1 cellular context compared by ENCODE assay signal in the genomic region with DNA sequence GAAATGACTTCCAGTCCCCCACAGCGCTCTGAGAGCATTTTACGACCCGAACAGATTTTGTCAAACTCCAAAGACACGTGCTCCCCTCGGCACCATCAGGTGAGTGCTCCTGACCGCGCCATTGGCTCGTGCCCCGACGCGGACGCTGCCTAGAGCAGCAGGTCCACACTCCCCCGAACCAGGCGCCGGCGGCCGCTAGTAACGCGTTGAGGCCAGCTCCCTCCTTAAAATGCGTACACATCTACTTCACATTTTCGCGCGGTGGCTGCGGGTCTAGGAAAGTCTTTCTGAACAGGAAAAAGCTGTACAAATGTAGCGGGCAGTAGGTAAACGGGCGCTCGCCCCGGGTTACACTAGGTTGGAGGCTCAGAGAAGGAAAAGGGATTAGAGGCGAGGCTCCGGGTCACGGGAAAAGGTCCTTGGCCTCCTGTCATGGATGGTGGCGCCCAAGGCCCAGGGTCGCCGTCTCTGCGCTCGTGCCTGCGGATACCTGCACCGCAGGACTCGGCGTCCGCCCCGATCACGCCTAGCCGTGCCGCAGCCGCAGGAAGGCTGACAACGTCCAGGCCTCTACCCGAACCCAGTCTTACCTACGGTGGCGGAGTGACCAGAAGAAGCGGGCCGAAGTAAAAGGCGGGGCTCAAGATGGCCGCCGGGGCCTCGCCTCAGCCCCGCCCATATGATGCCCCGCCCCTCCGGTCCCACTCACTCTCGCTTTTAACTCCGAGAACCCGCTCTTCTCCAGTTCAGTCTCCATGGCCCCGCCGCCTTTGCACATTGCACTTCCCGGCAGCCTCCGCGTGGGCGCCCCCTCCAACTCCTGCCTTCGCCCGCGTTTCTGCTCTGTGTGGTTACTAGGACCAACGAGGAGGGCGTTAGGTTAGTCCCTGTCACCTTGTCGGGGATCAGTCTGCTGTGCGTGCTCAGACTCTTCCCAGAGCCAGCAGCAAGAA.
TF ChIP-seq lines count a peak whose summit lies in the region.

A gene with protein sequence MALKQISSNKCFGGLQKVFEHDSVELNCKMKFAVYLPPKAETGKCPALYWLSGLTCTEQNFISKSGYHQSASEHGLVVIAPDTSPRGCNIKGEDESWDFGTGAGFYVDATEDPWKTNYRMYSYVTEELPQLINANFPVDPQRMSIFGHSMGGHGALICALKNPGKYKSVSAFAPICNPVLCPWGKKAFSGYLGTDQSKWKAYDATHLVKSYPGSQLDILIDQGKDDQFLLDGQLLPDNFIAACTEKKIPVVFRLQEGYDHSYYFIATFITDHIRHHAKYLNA (minus strand): TSS at position 647 of the 953 bp plus-strand sequence. CDS start 5,748 bp downstream, outside the sequence.

TF ChIP-seq in GM12878, 131 proteins besides CTCF, POLR2A, EP300 and RAD21 (continued from another document):
- TF ChIP-seq, protein P1, sequence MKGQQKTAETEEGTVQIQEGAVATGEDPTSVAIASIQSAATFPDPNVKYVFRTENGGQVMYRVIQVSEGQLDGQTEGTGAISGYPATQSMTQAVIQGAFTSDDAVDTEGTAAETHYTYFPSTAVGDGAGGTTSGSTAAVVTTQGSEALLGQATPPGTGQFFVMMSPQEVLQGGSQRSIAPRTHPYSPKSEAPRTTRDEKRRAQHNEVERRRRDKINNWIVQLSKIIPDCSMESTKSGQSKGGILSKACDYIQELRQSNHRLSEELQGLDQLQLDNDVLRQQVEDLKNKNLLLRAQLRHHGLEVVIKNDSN (IDR thresholded peaks at IDR 0.05; ENCODE audit: borderline replicate concordance, extremely low read length, insufficient read depth, low read depth, low read length), result peak; percentile 87
- TF ChIP-seq MXI1 (IDR thresholded peaks at IDR 0.05; ENCODE audit: low read depth, low read length) (peak; percentile 71), WRNIP1 (IDR thresholded peaks at IDR 0.05; ENCODE audit: borderline replicate concordance, low read depth, low read length) (no peak), TCF3 (IDR thresholded peaks at IDR 0.05; ENCODE audit: borderline replicate concordance, insufficient read depth, low read depth, low read length) (no peak), ZNF207 (IDR thresholded peaks at IDR 0.05; ENCODE audit: borderline replicate concordance) (no peak), IRF4 (IDR thresholded peaks at IDR 0.05; ENCODE audit: low read depth, low read length) (no peak), HDAC6 (IDR thresholded peaks at IDR 0.05; ENCODE audit: unreplicated experiment) (no peak), MTA2 (IDR thresholded peaks at IDR 0.05; ENCODE audit: low read depth) (no peak), HDGF (IDR thresholded peaks at IDR 0.05) (no peak; the same call in 1 of the 2 replicates), NBN (IDR thresholded peaks at IDR 0.05) (0 out of 2 replicates have a peak, but pooled peaks have one; percentile 30), KAT2A (conservative IDR thresholded peaks at IDR 0.05; ENCODE audit: control insufficient read depth, low read depth, low read length) (no peak), SP1 (IDR thresholded peaks at IDR 0.05; ENCODE audit: low read depth, low read length) (no peak), TARDBP (IDR thresholded peaks at IDR 0.05; ENCODE audit: borderline replicate concordance) (no peak), LARP7 (IDR thresholded peaks at IDR 0.05) (no peak; the same call in 1 of the 2 replicates), KLF5 (IDR thresholded peaks at IDR 0.05; ENCODE audit: partially characterized antibody) (no peak), ZZZ3 (IDR thresholded peaks at IDR 0.05; ENCODE audit: control insufficient read depth, insufficient read length, low read depth) (no peak), CREB1 (IDR thresholded peaks at IDR 0.05; ENCODE audit: low read depth) (no peak), CHD1 (IDR thresholded peaks at IDR 0.05; ENCODE audit: low read depth, low read length) (no peak), TCF7 (IDR thresholded peaks at IDR 0.05; ENCODE audit: borderline replicate concordance) (no peak; the same call in 1 of the 2 replicates), SMAD1 (IDR thresholded peaks at IDR 0.05; ENCODE audit: low read depth, partially characterized antibody) (no peak), YY1 (IDR thresholded peaks at IDR 0.05; ENCODE audit: low read depth, low read length) (peak; percentile 97), CHD2 (IDR thresholded peaks at IDR 0.05; ENCODE audit: borderline replicate concordance, low read depth, low read length) (no peak), MEF2A (IDR thresholded peaks at IDR 0.05; ENCODE audit: insufficient read depth, low read depth, low read length) (no peak), POLR2AphosphoS2 (IDR thresholded peaks at IDR 0.05; ENCODE audit: low read depth, low read length) (no peak)
- TF ChIP-seq, protein P2, sequence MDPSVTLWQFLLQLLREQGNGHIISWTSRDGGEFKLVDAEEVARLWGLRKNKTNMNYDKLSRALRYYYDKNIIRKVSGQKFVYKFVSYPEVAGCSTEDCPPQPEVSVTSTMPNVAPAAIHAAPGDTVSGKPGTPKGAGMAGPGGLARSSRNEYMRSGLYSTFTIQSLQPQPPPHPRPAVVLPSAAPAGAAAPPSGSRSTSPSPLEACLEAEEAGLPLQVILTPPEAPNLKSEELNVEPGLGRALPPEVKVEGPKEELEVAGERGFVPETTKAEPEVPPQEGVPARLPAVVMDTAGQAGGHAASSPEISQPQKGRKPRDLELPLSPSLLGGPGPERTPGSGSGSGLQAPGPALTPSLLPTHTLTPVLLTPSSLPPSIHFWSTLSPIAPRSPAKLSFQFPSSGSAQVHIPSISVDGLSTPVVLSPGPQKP (IDR thresholded peaks at IDR 0.05; ENCODE audit: low read depth, low read length), result no peak
- TF ChIP-seq, protein P3, sequence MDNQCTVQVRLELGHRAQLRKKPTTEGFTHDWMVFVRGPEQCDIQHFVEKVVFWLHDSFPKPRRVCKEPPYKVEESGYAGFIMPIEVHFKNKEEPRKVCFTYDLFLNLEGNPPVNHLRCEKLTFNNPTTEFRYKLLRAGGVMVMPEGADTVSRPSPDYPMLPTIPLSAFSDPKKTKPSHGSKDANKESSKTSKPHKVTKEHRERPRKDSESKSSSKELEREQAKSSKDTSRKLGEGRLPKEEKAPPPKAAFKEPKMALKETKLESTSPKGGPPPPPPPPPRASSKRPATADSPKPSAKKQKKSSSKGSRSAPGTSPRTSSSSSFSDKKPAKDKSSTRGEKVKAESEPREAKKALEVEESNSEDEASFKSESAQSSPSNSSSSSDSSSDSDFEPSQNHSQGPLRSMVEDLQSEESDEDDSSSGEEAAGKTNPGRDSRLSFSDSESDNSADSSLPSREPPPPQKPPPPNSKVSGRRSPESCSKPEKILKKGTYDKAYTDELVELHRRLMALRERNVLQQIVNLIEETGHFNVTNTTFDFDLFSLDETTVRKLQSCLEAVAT (IDR thresholded peaks at IDR 0.05), result no peak; the same call in 1 of the 2 replicates
- TF ChIP-seq, protein P4, sequence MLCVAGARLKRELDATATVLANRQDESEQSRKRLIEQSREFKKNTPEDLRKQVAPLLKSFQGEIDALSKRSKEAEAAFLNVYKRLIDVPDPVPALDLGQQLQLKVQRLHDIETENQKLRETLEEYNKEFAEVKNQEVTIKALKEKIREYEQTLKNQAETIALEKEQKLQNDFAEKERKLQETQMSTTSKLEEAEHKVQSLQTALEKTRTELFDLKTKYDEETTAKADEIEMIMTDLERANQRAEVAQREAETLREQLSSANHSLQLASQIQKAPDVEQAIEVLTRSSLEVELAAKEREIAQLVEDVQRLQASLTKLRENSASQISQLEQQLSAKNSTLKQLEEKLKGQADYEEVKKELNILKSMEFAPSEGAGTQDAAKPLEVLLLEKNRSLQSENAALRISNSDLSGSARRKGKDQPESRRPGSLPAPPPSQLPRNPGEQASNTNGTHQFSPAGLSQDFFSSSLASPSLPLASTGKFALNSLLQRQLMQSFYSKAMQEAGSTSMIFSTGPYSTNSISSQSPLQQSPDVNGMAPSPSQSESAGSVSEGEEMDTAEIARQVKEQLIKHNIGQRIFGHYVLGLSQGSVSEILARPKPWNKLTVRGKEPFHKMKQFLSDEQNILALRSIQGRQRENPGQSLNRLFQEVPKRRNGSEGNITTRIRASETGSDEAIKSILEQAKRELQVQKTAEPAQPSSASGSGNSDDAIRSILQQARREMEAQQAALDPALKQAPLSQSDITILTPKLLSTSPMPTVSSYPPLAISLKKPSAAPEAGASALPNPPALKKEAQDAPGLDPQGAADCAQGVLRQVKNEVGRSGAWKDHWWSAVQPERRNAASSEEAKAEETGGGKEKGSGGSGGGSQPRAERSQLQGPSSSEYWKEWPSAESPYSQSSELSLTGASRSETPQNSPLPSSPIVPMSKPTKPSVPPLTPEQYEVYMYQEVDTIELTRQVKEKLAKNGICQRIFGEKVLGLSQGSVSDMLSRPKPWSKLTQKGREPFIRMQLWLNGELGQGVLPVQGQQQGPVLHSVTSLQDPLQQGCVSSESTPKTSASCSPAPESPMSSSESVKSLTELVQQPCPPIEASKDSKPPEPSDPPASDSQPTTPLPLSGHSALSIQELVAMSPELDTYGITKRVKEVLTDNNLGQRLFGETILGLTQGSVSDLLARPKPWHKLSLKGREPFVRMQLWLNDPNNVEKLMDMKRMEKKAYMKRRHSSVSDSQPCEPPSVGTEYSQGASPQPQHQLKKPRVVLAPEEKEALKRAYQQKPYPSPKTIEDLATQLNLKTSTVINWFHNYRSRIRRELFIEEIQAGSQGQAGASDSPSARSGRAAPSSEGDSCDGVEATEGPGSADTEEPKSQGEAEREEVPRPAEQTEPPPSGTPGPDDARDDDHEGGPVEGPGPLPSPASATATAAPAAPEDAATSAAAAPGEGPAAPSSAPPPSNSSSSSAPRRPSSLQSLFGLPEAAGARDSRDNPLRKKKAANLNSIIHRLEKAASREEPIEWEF (IDR thresholded peaks at IDR 0.05; ENCODE audit: insufficient replicate concordance, low read depth, low read length), result no peak
- TF ChIP-seq, protein P5, sequence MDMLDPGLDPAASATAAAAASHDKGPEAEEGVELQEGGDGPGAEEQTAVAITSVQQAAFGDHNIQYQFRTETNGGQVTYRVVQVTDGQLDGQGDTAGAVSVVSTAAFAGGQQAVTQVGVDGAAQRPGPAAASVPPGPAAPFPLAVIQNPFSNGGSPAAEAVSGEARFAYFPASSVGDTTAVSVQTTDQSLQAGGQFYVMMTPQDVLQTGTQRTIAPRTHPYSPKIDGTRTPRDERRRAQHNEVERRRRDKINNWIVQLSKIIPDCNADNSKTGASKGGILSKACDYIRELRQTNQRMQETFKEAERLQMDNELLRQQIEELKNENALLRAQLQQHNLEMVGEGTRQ (IDR thresholded peaks at IDR 0.05; ENCODE audit: borderline replicate concordance, low read depth, low read length), result peak; percentile 67
- TF ChIP-seq, protein P6, sequence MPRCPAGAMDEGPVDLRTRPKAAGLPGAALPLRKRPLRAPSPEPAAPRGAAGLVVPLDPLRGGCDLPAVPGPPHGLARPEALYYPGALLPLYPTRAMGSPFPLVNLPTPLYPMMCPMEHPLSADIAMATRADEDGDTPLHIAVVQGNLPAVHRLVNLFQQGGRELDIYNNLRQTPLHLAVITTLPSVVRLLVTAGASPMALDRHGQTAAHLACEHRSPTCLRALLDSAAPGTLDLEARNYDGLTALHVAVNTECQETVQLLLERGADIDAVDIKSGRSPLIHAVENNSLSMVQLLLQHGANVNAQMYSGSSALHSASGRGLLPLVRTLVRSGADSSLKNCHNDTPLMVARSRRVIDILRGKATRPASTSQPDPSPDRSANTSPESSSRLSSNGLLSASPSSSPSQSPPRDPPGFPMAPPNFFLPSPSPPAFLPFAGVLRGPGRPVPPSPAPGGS (IDR thresholded peaks at IDR 0.05; ENCODE audit: borderline replicate concordance, insufficient read depth, low read depth, low read length, poor library complexity, severe bottlenecking), result no peak
